ENCODE assay signal across 17 cellular contexts in genomic region chr14:91089958-91090535, GRCh38.
"Had no signal": no experiment of that assay in that cellular context is flagged by ENCODE, and none has a peak within 500 bp of the region (broad histone marks: within the 10 kb centered on the region; RNA-seq: fewer than 3 reads in every experiment).

No MANE protein-coding gene starts in this region.

- H3K9me3 ChIP-seq: esophagus muscularis mucosa, right atrium auricular region, tibial artery, uterus had no signal

- ATAC-seq: activated CD4-positive, CD25-positive, alpha-beta regulatory T cell treated with anti-CD3 and anti-CD28 coated beads, Interleukin-2, amount 50 U/mL, for 24 hours had no signal

- H3K4me1 ChIP-seq: right atrium auricular region, tibial artery, uterus had no signal

- DNase-seq: activated effector memory CD4-positive, alpha-beta T cell treated with anti-CD3 and anti-CD28 coated beads, Interleukin-2, amount 50 U/mL, for 16 hours; activated T-cell treated with anti-CD3 and anti-CD28 coated beads, Interleukin-2, amount 50 U/mL, for 1 hour; amniotic stem cell; caudate nucleus; glutamatergic neuron; hypothalamus; mesendoderm; nephron progenitor cell; stimulated activated CD4-positive, alpha-beta T cell treated with anti-CD3 and anti-CD28 coated beads, Interleukin-15, amount 100 ng/mL, for 24 hours; stimulated activated CD4-positive, alpha-beta T cell treated with anti-CD3 and anti-CD28 coated beads, Interleukin-4, amount 100 ng/mL, for 1 hour; stimulated activated naive CD4-positive, alpha-beta T cell; T-helper 9 cell; tibial artery; uterus had no signal

- H3K27me3 ChIP-seq: esophagus muscularis mucosa, right atrium auricular region, uterus had no signal

- H3K27ac ChIP-seq: esophagus muscularis mucosa, right atrium auricular region, tibial artery, uterus had no signal

- H3K4me3 ChIP-seq: esophagus muscularis mucosa, right atrium auricular region, tibial artery, uterus had no signal

- H3K36me3 ChIP-seq: esophagus muscularis mucosa, right atrium auricular region, tibial artery, uterus had no signal
